In genomic region chr10:3365630-3366029, GRCh38 we compare ENCODE assay signal across 9 cellular contexts.
DNase-seq lines count a peak whose midpoint lies in the region; ATAC-seq, FAIRE-seq and TF ChIP-seq lines count a peak whose summit lies in the region.
"Had no signal": no experiment of that assay in that cellular context is flagged by ENCODE, and none has a peak within 500 bp of the region (broad histone marks: within the 10 kb centered on the region; RNA-seq: fewer than 3 reads in every experiment).

No MANE protein-coding gene starts in this region.

- BruUV-seq in endothelial cell of umbilical vein (replicated peaks; lab: Mats Ljungman, UMichigan) = no TSS peak

- TF ChIP-seq EP300 in transverse colon (IDR thresholded peaks at IDR 0.05; ENCODE audit: low read depth) = no peak

- H3K27me3 ChIP-seq in endothelial cell of umbilical vein (ENCODE audit: control insufficient read depth in 2 of 2, insufficient read depth in 2 of 2, low read length in 2 of 2) (no peaks in the 10 kb centered on the region), transverse colon (no peaks in the 10 kb centered on the region), MM.1S (replicated peaks; ENCODE audit: insufficient read depth, low read length) (no peaks in the 10 kb centered on the region), GM23248 (replicated peaks; ENCODE audit: insufficient read depth) (0 out of 2 replicates have a peak, but pooled peaks cover 3% of the 10 kb centered on the region)

- intact Hi-C loops in endothelial cell of umbilical vein (cut with micrococcal nuclease) (loop anchor here (10.0 kb wide), 1 partner anchor 121 kb away; no protein-coding TSS in a partner anchor), transverse colon (cut with DNase I; ENCODE audit: low total_unique reads) (no loop called here)

- H3K27ac ChIP-seq in endothelial cell of umbilical vein (ENCODE audit: insufficient read depth, low read depth, low read length) (no peak overlapping the region), transverse colon (peak overlapping the region; percentile 40 to 72 (median 63)), MM.1S (ENCODE audit: low read length) (no peak overlapping the region), GM23248 (no peak overlapping the region)
- H3K27ac ChIP-seq: VCaP had no signal

- CTCF ChIA-PET in endothelial cell of umbilical vein (lab: Charles Lee) = interaction anchor here (0.6 kb wide), 1 partner anchor 22 kb away, joined by 4 read pairs; no protein-coding TSS in a partner anchor

- peak; percentile 78 for FAIRE-seq in endothelial cell of umbilical vein (lab: Jason Lieb, UNC)

- no peak overlapping the region for H3K4me3 ChIP-seq in endothelial cell of umbilical vein (replicated peaks in 1 of 3; ENCODE audit: insufficient read depth in 1 of 3, low read depth in 1 of 3, low read length in 3 of 3)
- H3K4me3 ChIP-seq in transverse colon = peak overlapping the region in 1 of 4 donors; percentile 9
- H3K4me3 ChIP-seq in MM.1S (ENCODE audit: low read length) = no peak overlapping the region
- H3K4me3 ChIP-seq in GM23248 = no peak overlapping the region

- 56 to 66% methylated on average over 6 to 7 of the region's 7 CpGs for WGBS in transverse colon (ENCODE audit: low coverage in 1 of 2), 2 donors
- WGBS in GM23248 (ENCODE audit: low coverage in 1 of 2, low lambda C conversion rate in 2 of 2, missing lambda C conversion rate in 2 of 2), 2 experiments = 75 to 77% methylated on average over 7 of the region's 7 CpGs

- TF ChIP-seq CTCF in endothelial cell of umbilical vein (IDR thresholded peaks at IDR 0.05; ENCODE audit: extremely low read depth in 1 of 2, insufficient read depth in 1 of 2, low read depth in 1 of 2, low read length in 2 of 2) (no peak), transverse colon (IDR thresholded peaks at IDR 0.05) (no peak), MM.1S (IDR thresholded peaks at IDR 0.05; ENCODE audit: low read length) (no peak)

- POLR2A ChIA-PET in endothelial cell of umbilical vein (lab: Charles Lee) = no interaction called here

- DNase-seq in NCI-H1092 treated with DMSO at 0.1 percent for 48 hours (lab: John Stamatoyannopoulos, UW) (peak; percentile 78), NCI-H345 treated with DMSO at 0.1 percent for 48 hours (lab: John Stamatoyannopoulos, UW; ENCODE audit: unreplicated experiment) (peak; percentile 76), endothelial cell of umbilical vein (ENCODE audit: low read depth, low spot score) (peak; percentile 32), transverse colon (no peak), MM.1S (no peak), GM23248 (no peak)
- DNase-seq: GF-D8 had no signal

- H4K20me1 ChIP-seq in endothelial cell of umbilical vein (replicated peaks; ENCODE audit: control insufficient read depth, extremely low read depth, insufficient read depth, low read length) (no peaks in the 10 kb centered on the region), MM.1S (ENCODE audit: insufficient read depth, low read length) (no peaks in the 10 kb centered on the region), GM23248 (ENCODE audit: insufficient read depth) (no peaks in the 10 kb centered on the region)

- in situ Hi-C loops in transverse colon (cut with MboI; ENCODE audit: low pct_ligation_motif_present in 1 of 4, low pct_unique_long_range_greater_than_20kb in 1 of 4, low sequenced_read_pairs in 3 of 4) = no loop called here
- in situ Hi-C loops in GM23248 (cut with MboI) = no loop called here

- ATAC-seq in GM18517 (IDR thresholded peaks at IDR 0.05; ENCODE audit: unreplicated experiment) = no peak

- H3K9me1 ChIP-seq in endothelial cell of umbilical vein (replicated peaks; ENCODE audit: control insufficient read depth, extremely low read depth, insufficient read depth, low read length) = no peaks in the 10 kb centered on the region

- H3K79me2 ChIP-seq in endothelial cell of umbilical vein (ENCODE audit: control insufficient read depth, insufficient read depth, low read length) (no peaks in the 10 kb centered on the region), MM.1S (ENCODE audit: low read length) (no peaks in the 10 kb centered on the region), GM23248 (ENCODE audit: insufficient read depth) (no peaks in the 10 kb centered on the region)

- dilution Hi-C loops in endothelial cell of umbilical vein (cut with MboI; ENCODE audit: extremely low pct_ligation_motif_present, low sequenced_read_pairs) = no loop called here

- H3K9me2 ChIP-seq in MM.1S (replicated peaks; ENCODE audit: insufficient read depth, low read length) (no peaks in the 10 kb centered on the region), GM23248 (ENCODE audit: insufficient read depth) (no peaks in the 10 kb centered on the region)

- H3K36me3 ChIP-seq in endothelial cell of umbilical vein (ENCODE audit: control insufficient read depth in 2 of 2, extremely low read depth in 1 of 2, insufficient read depth in 2 of 2, low read length in 2 of 2) (no peaks in the 10 kb centered on the region), transverse colon (no peaks in the 10 kb centered on the region), MM.1S (replicated peaks; ENCODE audit: insufficient read depth, low read length) (no peaks in the 10 kb centered on the region), GM23248 (ENCODE audit: low read depth) (no peaks in the 10 kb centered on the region)

- H2AFZ ChIP-seq in endothelial cell of umbilical vein (ENCODE audit: low read depth, low read length) = no peak overlapping the region
- no peak overlapping the region for H2AFZ ChIP-seq in MM.1S (ENCODE audit: low read length)
- H2AFZ ChIP-seq in GM23248 = no peak overlapping the region

- no peak overlapping the region for H3K9ac ChIP-seq in endothelial cell of umbilical vein (replicated peaks; ENCODE audit: extremely low read depth, insufficient read depth, low read length)
- H3K9ac ChIP-seq in MM.1S (ENCODE audit: low read length) = no peak overlapping the region
- no peak overlapping the region for H3K9ac ChIP-seq in GM23248

- no peaks in the 10 kb centered on the region for H3K9me3 ChIP-seq in endothelial cell of umbilical vein (replicated peaks; ENCODE audit: control insufficient read depth, insufficient read depth, low read length)
- H3K9me3 ChIP-seq in transverse colon = no peaks in the 10 kb centered on the region
- H3K9me3 ChIP-seq in MM.1S (replicated peaks; ENCODE audit: insufficient read depth, low read length) = no peaks in the 10 kb centered on the region
- peaks cover 6% of the 10 kb centered on the region for H3K9me3 ChIP-seq in GM23248 (ENCODE audit: low read depth)

- H3K4me2 ChIP-seq in endothelial cell of umbilical vein (ENCODE audit: insufficient read depth, low read length) (no peak overlapping the region), MM.1S (ENCODE audit: low read depth, low read length) (no peak overlapping the region), GM23248 (ENCODE audit: unreplicated experiment) (no peak overlapping the region)

- H3K4me1 ChIP-seq in endothelial cell of umbilical vein (ENCODE audit: control insufficient read depth, extremely low read depth, insufficient read depth, low read length) (peaks cover 4% of the 10 kb centered on the region), transverse colon (peaks cover 0 to 18% (median 3%) of the 10 kb centered on the region in 4 donors), MM.1S (ENCODE audit: low read length) (no peaks in the 10 kb centered on the region), GM23248 (ENCODE audit: insufficient read depth) (no peaks in the 10 kb centered on the region)

- H3F3A ChIP-seq in MM.1S (ENCODE audit: insufficient read depth, low read length) = no peaks in the 10 kb centered on the region
- H3F3A ChIP-seq in GM23248 (ENCODE audit: insufficient read depth) = no peaks in the 10 kb centered on the region

- no peak for TF ChIP-seq POLR2A in endothelial cell of umbilical vein (IDR thresholded peaks at IDR 0.05; ENCODE audit: low read depth, low read length)
- no peak for TF ChIP-seq POLR2A in transverse colon (IDR thresholded peaks at IDR 0.05)

TF ChIP-seq in endothelial cell of umbilical vein, 7 proteins besides CTCF, POLR2A, EP300 and RAD21:
- TF ChIP-seq EZH2 (IDR thresholded peaks at IDR 0.05; ENCODE audit: borderline replicate concordance, low read depth, low read length, severe bottlenecking) (no peak), MAX (IDR thresholded peaks at IDR 0.05; ENCODE audit: insufficient read depth, insufficient read length) (no peak), FOS (IDR thresholded peaks at IDR 0.05; ENCODE audit: borderline replicate concordance, insufficient read depth, low read length) (peak; percentile 27), GATA2 (IDR thresholded peaks at IDR 0.05; ENCODE audit: insufficient read depth, insufficient read length, low read depth, low read length) (no peak), MYC (IDR thresholded peaks at IDR 0.05; ENCODE audit: low read depth, low read length) (no peak), POLR2AphosphoS5 (IDR thresholded peaks at IDR 0.05; ENCODE audit: insufficient read depth, low read depth, low read length) (no peak), JUN (IDR thresholded peaks at IDR 0.05; ENCODE audit: borderline replicate concordance, insufficient read depth, insufficient read length, low read depth) (peak; percentile 58)
TF ChIP-seq in endothelial cell of umbilical vein: peak in this region for 2.

Comparison
In these comparisons a context has a peak if more than half of its experiments do, and no peak if none do; other contexts are left out.
1. DNase-seq: peak in NCI-H1092 treated with DMSO at 0.1 percent for 48 hours (single experiment), NCI-H345 treated with DMSO at 0.1 percent for 48 hours (single experiment) and endothelial cell of umbilical vein (single experiment); none in transverse colon (single experiment), MM.1S (single experiment) and GM23248 (single experiment).
2. H3K27ac ChIP-seq: peak in transverse colon (4 of 4); none in endothelial cell of umbilical vein (single experiment), MM.1S (single experiment) and GM23248 (single experiment).